Comparison of ENCODE assay signal across 1 cellular context in the genomic region with DNA sequence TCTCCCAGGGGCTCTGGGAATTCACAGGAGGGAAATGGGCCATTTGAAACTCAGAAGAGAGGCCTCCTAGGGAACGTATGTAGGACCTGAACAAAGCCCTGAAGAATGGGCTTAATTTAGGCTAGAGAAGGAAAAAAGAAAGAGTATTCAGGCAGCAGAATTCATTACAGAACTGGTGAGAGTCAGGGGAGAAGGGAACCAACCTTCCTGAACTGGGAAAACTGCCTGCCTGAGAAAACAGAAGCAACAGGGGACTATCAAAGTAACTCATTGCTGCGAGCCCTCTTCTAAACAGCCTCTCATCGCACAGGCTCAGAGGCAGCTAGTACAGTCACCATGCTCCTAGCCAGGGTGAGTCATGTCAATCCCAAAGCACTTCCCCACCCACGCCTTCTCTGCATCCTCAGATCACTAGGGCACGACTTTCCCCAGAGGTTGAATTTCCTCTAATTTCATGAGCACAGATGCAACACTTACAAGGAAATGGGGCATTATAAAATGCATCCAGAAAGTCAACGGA.
TF ChIP-seq lines count a peak whose summit lies in the region.

No MANE protein-coding gene starts in this region.

TF ChIP-seq in K562, 482 proteins besides CTCF, POLR2A, EP300 and RAD21 (continued from another document and continues in another):
- peak; percentile 75; the same call in 1 of the 2 replicates for TF ChIP-seq ZNF592 (IDR thresholded peaks at IDR 0.05)
- TF ChIP-seq MTA1 (IDR thresholded peaks at IDR 0.05; ENCODE audit: borderline replicate concordance), result peak; percentile 9; the same call in 1 of the 2 replicates
- TF ChIP-seq ETV5 (CRISPR knock-in tag; IDR thresholded peaks at IDR 0.05; ENCODE audit: low read depth), result 0 out of 2 replicates have a peak, but pooled peaks have one; percentile 46
- peak; percentile 89 for TF ChIP-seq ARID1B (IDR thresholded peaks at IDR 0.05)
- TF ChIP-seq ZFX (CRISPR knock-in tag; IDR thresholded peaks at IDR 0.05), result 0 out of 2 replicates have a peak, but pooled peaks have one; percentile 16
- TF ChIP-seq ZNF644 (tag; IDR thresholded peaks at IDR 0.05; ENCODE audit: low read depth), result 0 out of 2 replicates have a peak, but pooled peaks have one; percentile 8
- peak; percentile 63 for TF ChIP-seq NFRKB (IDR thresholded peaks at IDR 0.05; ENCODE audit: low read depth)
- peak; percentile 48; the same call in 1 of the 2 replicates for TF ChIP-seq TCF3 (CRISPR knock-in tag; IDR thresholded peaks at IDR 0.05)
- TF ChIP-seq LCOR (CRISPR knock-in tag; IDR thresholded peaks at IDR 0.05), result no peak
- TF ChIP-seq SMARCA4 (IDR thresholded peaks at IDR 0.05), result peak; percentile 93
- 0 out of 2 replicates have a peak, but pooled peaks have one; percentile 6 for TF ChIP-seq DEAF1 (CRISPR knock-in tag; IDR thresholded peaks at IDR 0.05)
- 0 out of 2 replicates have a peak, but pooled peaks have one; percentile 31 for TF ChIP-seq NBN (IDR thresholded peaks at IDR 0.05; ENCODE audit: low read depth)
- no peak for TF ChIP-seq PATZ1 (CRISPR knock-in tag; IDR thresholded peaks at IDR 0.05; ENCODE audit: borderline replicate concordance)
- peak; percentile 99 for TF ChIP-seq EGR1 (conservative IDR thresholded peaks at IDR 0.05)
- TF ChIP-seq, protein P1, sequence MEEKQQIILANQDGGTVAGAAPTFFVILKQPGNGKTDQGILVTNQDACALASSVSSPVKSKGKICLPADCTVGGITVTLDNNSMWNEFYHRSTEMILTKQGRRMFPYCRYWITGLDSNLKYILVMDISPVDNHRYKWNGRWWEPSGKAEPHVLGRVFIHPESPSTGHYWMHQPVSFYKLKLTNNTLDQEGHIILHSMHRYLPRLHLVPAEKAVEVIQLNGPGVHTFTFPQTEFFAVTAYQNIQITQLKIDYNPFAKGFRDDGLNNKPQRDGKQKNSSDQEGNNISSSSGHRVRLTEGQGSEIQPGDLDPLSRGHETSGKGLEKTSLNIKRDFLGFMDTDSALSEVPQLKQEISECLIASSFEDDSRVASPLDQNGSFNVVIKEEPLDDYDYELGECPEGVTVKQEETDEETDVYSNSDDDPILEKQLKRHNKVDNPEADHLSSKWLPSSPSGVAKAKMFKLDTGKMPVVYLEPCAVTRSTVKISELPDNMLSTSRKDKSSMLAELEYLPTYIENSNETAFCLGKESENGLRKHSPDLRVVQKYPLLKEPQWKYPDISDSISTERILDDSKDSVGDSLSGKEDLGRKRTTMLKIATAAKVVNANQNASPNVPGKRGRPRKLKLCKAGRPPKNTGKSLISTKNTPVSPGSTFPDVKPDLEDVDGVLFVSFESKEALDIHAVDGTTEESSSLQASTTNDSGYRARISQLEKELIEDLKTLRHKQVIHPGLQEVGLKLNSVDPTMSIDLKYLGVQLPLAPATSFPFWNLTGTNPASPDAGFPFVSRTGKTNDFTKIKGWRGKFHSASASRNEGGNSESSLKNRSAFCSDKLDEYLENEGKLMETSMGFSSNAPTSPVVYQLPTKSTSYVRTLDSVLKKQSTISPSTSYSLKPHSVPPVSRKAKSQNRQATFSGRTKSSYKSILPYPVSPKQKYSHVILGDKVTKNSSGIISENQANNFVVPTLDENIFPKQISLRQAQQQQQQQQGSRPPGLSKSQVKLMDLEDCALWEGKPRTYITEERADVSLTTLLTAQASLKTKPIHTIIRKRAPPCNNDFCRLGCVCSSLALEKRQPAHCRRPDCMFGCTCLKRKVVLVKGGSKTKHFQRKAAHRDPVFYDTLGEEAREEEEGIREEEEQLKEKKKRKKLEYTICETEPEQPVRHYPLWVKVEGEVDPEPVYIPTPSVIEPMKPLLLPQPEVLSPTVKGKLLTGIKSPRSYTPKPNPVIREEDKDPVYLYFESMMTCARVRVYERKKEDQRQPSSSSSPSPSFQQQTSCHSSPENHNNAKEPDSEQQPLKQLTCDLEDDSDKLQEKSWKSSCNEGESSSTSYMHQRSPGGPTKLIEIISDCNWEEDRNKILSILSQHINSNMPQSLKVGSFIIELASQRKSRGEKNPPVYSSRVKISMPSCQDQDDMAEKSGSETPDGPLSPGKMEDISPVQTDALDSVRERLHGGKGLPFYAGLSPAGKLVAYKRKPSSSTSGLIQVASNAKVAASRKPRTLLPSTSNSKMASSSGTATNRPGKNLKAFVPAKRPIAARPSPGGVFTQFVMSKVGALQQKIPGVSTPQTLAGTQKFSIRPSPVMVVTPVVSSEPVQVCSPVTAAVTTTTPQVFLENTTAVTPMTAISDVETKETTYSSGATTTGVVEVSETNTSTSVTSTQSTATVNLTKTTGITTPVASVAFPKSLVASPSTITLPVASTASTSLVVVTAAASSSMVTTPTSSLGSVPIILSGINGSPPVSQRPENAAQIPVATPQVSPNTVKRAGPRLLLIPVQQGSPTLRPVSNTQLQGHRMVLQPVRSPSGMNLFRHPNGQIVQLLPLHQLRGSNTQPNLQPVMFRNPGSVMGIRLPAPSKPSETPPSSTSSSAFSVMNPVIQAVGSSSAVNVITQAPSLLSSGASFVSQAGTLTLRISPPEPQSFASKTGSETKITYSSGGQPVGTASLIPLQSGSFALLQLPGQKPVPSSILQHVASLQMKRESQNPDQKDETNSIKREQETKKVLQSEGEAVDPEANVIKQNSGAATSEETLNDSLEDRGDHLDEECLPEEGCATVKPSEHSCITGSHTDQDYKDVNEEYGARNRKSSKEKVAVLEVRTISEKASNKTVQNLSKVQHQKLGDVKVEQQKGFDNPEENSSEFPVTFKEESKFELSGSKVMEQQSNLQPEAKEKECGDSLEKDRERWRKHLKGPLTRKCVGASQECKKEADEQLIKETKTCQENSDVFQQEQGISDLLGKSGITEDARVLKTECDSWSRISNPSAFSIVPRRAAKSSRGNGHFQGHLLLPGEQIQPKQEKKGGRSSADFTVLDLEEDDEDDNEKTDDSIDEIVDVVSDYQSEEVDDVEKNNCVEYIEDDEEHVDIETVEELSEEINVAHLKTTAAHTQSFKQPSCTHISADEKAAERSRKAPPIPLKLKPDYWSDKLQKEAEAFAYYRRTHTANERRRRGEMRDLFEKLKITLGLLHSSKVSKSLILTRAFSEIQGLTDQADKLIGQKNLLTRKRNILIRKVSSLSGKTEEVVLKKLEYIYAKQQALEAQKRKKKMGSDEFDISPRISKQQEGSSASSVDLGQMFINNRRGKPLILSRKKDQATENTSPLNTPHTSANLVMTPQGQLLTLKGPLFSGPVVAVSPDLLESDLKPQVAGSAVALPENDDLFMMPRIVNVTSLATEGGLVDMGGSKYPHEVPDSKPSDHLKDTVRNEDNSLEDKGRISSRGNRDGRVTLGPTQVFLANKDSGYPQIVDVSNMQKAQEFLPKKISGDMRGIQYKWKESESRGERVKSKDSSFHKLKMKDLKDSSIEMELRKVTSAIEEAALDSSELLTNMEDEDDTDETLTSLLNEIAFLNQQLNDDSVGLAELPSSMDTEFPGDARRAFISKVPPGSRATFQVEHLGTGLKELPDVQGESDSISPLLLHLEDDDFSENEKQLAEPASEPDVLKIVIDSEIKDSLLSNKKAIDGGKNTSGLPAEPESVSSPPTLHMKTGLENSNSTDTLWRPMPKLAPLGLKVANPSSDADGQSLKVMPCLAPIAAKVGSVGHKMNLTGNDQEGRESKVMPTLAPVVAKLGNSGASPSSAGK (IDR thresholded peaks at IDR 0.05), result peak; percentile 47
- TF ChIP-seq, protein P2, sequence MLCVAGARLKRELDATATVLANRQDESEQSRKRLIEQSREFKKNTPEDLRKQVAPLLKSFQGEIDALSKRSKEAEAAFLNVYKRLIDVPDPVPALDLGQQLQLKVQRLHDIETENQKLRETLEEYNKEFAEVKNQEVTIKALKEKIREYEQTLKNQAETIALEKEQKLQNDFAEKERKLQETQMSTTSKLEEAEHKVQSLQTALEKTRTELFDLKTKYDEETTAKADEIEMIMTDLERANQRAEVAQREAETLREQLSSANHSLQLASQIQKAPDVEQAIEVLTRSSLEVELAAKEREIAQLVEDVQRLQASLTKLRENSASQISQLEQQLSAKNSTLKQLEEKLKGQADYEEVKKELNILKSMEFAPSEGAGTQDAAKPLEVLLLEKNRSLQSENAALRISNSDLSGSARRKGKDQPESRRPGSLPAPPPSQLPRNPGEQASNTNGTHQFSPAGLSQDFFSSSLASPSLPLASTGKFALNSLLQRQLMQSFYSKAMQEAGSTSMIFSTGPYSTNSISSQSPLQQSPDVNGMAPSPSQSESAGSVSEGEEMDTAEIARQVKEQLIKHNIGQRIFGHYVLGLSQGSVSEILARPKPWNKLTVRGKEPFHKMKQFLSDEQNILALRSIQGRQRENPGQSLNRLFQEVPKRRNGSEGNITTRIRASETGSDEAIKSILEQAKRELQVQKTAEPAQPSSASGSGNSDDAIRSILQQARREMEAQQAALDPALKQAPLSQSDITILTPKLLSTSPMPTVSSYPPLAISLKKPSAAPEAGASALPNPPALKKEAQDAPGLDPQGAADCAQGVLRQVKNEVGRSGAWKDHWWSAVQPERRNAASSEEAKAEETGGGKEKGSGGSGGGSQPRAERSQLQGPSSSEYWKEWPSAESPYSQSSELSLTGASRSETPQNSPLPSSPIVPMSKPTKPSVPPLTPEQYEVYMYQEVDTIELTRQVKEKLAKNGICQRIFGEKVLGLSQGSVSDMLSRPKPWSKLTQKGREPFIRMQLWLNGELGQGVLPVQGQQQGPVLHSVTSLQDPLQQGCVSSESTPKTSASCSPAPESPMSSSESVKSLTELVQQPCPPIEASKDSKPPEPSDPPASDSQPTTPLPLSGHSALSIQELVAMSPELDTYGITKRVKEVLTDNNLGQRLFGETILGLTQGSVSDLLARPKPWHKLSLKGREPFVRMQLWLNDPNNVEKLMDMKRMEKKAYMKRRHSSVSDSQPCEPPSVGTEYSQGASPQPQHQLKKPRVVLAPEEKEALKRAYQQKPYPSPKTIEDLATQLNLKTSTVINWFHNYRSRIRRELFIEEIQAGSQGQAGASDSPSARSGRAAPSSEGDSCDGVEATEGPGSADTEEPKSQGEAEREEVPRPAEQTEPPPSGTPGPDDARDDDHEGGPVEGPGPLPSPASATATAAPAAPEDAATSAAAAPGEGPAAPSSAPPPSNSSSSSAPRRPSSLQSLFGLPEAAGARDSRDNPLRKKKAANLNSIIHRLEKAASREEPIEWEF (CRISPR knock-in tag; IDR thresholded peaks at IDR 0.05), result no peak
- TF ChIP-seq ZNF395 (CRISPR knock-in tag; IDR thresholded peaks at IDR 0.05), result 0 out of 2 replicates have a peak, but pooled peaks have one; percentile 76
- peak; percentile 51 for TF ChIP-seq SMAD4 (CRISPR knock-in tag; conservative IDR thresholded peaks at IDR 0.05)
- peak; percentile 60 for TF ChIP-seq L3MBTL2 (IDR thresholded peaks at IDR 0.05)
- peak; percentile 99 for TF ChIP-seq JUND (IDR thresholded peaks at IDR 0.05; ENCODE audit: borderline replicate concordance, low read depth, low read length)
- TF ChIP-seq JUND (tag; IDR thresholded peaks at IDR 0.05; ENCODE audit: borderline replicate concordance, low read depth, low read length), result peak; percentile 98
- peak; percentile 64 for TF ChIP-seq ATF7 (IDR thresholded peaks at IDR 0.05)
